26 cellular contexts compared by ENCODE assay signal in genomic region chr14:87432698-87433097, GRCh38.
"Had no signal": no experiment of that assay in that cellular context is flagged by ENCODE, and none has a peak within 500 bp of the region (broad histone marks: within the 10 kb centered on the region; RNA-seq: fewer than 3 reads in every experiment).

No MANE protein-coding gene starts in this region.

- ATAC-seq: esophagus mucosa; gastrocnemius medialis; heart left ventricle; left colon; left lobe of liver; left ventricle myocardium superior; lower lobe of right lung; naive thymus-derived CD4-positive, alpha-beta T cell had no signal

- H3K27me3 ChIP-seq: dorsolateral prefrontal cortex, esophagus squamous epithelium, gastrocnemius medialis, heart left ventricle, hepatocyte had no signal

- H2AFZ ChIP-seq: hepatocyte had no signal

- DNase-seq: dermis blood vessel endothelial cell; dorsolateral prefrontal cortex; effector CD4-positive, alpha-beta T cell; effector memory CD4-positive, alpha-beta T cell; erythroblast; esophagus squamous epithelium; foreskin fibroblast; foreskin melanocyte; gastrocnemius medialis; glutamatergic neuron; heart left ventricle; hypothalamus; immature natural killer cell; islet precursor cell; kidney; kidney glomerular epithelial cell; left colon; left ventricle myocardium superior; lower lobe of right lung; mesenchymal stem cell; midbrain; naive thymus-derived CD4-positive, alpha-beta T cell had no signal

- H3K4me2 ChIP-seq: hepatocyte had no signal

- H3K79me2 ChIP-seq: hepatocyte had no signal

- H3K9me3 ChIP-seq: esophagus squamous epithelium, gastrocnemius medialis, lower lobe of right lung had no signal

- H3K36me3 ChIP-seq: esophagus squamous epithelium, gastrocnemius medialis, heart left ventricle, lower lobe of right lung had no signal

- H3K27ac ChIP-seq: coronary artery, dorsolateral prefrontal cortex, esophagus squamous epithelium, gastrocnemius medialis, heart left ventricle, hepatocyte, lower lobe of right lung had no signal

- H3K4me1 ChIP-seq: esophagus squamous epithelium, gastrocnemius medialis, heart left ventricle, lower lobe of right lung had no signal

- H3K4me3 ChIP-seq: coronary artery, dorsolateral prefrontal cortex, esophagus squamous epithelium, gastrocnemius medialis, heart left ventricle, hepatocyte, lower lobe of right lung had no signal
